ENCODE assay signal across 8 cellular contexts in genomic region chr3:123758081-123758564, GRCh38.
DNase-seq lines count a peak whose midpoint lies in the region; ATAC-seq and TF ChIP-seq lines count a peak whose summit lies in the region.

No MANE protein-coding gene starts in this region.

- peaks cover 19% of the 10 kb centered on the region for H3K4me1 ChIP-seq in left ventricle myocardium inferior

- intact Hi-C loops in Right ventricle myocardium superior (cut with DNase I) (no loop called here), left ventricle myocardium inferior (cut with micrococcal nuclease) (no loop called here)

- H3K36me3 ChIP-seq in left ventricle myocardium inferior = no peaks in the 10 kb centered on the region

- DNase-seq in Right ventricle myocardium superior (no peak), left ventricle myocardium inferior (no peak), NCI-H82 (lab: John Stamatoyannopoulos, UW) (peak; percentile 93), fibroblast of the aortic adventitia (ENCODE audit: low read depth) (peak; percentile 33), GM19240 (ENCODE audit: insufficient read length, low spot score) (no peak), left lobe of liver (ENCODE audit: low spot score) (no peak)

- no peak overlapping the region for H3K4me3 ChIP-seq in left ventricle myocardium inferior
- no peak overlapping the region for H3K4me3 ChIP-seq in fibroblast of the aortic adventitia (ENCODE audit: low read depth, low read length)

- TF ChIP-seq CTCF in left ventricle myocardium inferior (IDR thresholded peaks at IDR 0.05; ENCODE audit: borderline replicate concordance) (no peak), fibroblast of the aortic adventitia (IDR thresholded peaks at IDR 0.05; ENCODE audit: insufficient read depth, low read length) (no peak)

- H3K9me3 ChIP-seq in left ventricle myocardium inferior (replicated peaks) = no peaks in the 10 kb centered on the region

- no peaks in the 10 kb centered on the region for H3K27me3 ChIP-seq in left ventricle myocardium inferior (ENCODE audit: low read depth)

- H3K27ac ChIP-seq in left ventricle myocardium inferior (replicated peaks) = no peak overlapping the region

- ATAC-seq in Right ventricle myocardium superior (ENCODE audit: poor library complexity) (peak; percentile 49), HG02798 (IDR thresholded peaks at IDR 0.05; ENCODE audit: poor library complexity, unreplicated experiment) (no peak), HG03045 (IDR thresholded peaks at IDR 0.05; ENCODE audit: unreplicated experiment) (no peak), left lobe of liver (no peak)

Comparison
In these comparisons a context has a peak if more than half of its experiments do, and no peak if none do; other contexts are left out.
1. DNase-seq: peak in NCI-H82 (single experiment) and fibroblast of the aortic adventitia (single experiment); none in Right ventricle myocardium superior (single experiment), left ventricle myocardium inferior (single experiment), GM19240 (single experiment) and left lobe of liver (single experiment).